In genomic region chr4:38105475-38105874, GRCh38 we compare ENCODE assay signal across 13 cellular contexts.
DNase-seq lines count a peak whose midpoint lies in the region; ATAC-seq, FAIRE-seq and TF ChIP-seq lines count a peak whose summit lies in the region.
"Had no signal": no experiment of that assay in that cellular context is flagged by ENCODE, and none has a peak within 500 bp of the region (broad histone marks: within the 10 kb centered on the region; RNA-seq: fewer than 3 reads in every experiment).

No MANE protein-coding gene starts in this region.

- H3K27me3 ChIP-seq in neural progenitor cell, result peaks cover 7% of the 10 kb centered on the region
- H3K27me3 ChIP-seq: neutrophil, thyroid gland had no signal

- no peak for FAIRE-seq in D721Med (lab: Jason Lieb, UNC)
- FAIRE-seq: islet of Langerhans had no signal

- no peak overlapping the region for H3K9ac ChIP-seq in neural progenitor cell

- no peaks in the 10 kb centered on the region for H3K4me1 Mint-ChIP-seq in activated T-helper 17 cell treated with anti-CD3 and anti-CD28 coated beads, Interleukin-2, amount 50 U/mL, for 72 hours
- peaks cover 23% of the 10 kb centered on the region for H3K4me1 Mint-ChIP-seq in neural progenitor cell

- H3K4me2 ChIP-seq in neural progenitor cell, result no peak overlapping the region

- peak; percentile 87 for ATAC-seq in GM18909 (IDR thresholded peaks at IDR 0.05; ENCODE audit: poor library complexity, unreplicated experiment)
- ATAC-seq in GM21576 (IDR thresholded peaks at IDR 0.05; ENCODE audit: unreplicated experiment), result peak; percentile 93
- ATAC-seq in HG03159 (IDR thresholded peaks at IDR 0.05; ENCODE audit: unreplicated experiment), result peak; percentile 75
- ATAC-seq in activated T-helper 17 cell treated with anti-CD3 and anti-CD28 coated beads, Interleukin-2, amount 50 U/mL, for 72 hours (replicated peaks), result peak; percentile 35

- H4K20me1 ChIP-seq in neural progenitor cell (ENCODE audit: low read depth), result peaks cover 29% of the 10 kb centered on the region

- no peak overlapping the region for H2AFZ ChIP-seq in neural progenitor cell (replicated peaks)

- H3K36me3 Mint-ChIP-seq in activated T-helper 17 cell treated with anti-CD3 and anti-CD28 coated beads, Interleukin-2, amount 50 U/mL, for 72 hours (ENCODE audit: low read depth), result peaks cover 73% of the 10 kb centered on the region
- H3K36me3 Mint-ChIP-seq in neural progenitor cell, result peaks cover 37% of the 10 kb centered on the region

- H3K27me3 Mint-ChIP-seq in activated T-helper 17 cell treated with anti-CD3 and anti-CD28 coated beads, Interleukin-2, amount 50 U/mL, for 72 hours, result no peaks in the 10 kb centered on the region
- peaks cover 15% of the 10 kb centered on the region for H3K27me3 Mint-ChIP-seq in neural progenitor cell (ENCODE audit: insufficient read depth, low read depth)
- H3K27me3 Mint-ChIP-seq: brain had no signal

- peak overlapping the region; percentile 1 for H3K27ac Mint-ChIP-seq in activated T-helper 17 cell treated with anti-CD3 and anti-CD28 coated beads, Interleukin-2, amount 50 U/mL, for 72 hours
- no peak overlapping the region for H3K27ac Mint-ChIP-seq in neural progenitor cell
- H3K27ac Mint-ChIP-seq: brain had no signal

- H3K4me3 ChIP-seq in neural progenitor cell, result no peak overlapping the region
- H3K4me3 ChIP-seq: thyroid gland had no signal

- H3K27ac ChIP-seq in neural progenitor cell, result no peak overlapping the region
- H3K27ac ChIP-seq: neutrophil, thyroid gland had no signal

- TF ChIP-seq CTCF in D721Med (IDR thresholded peaks at IDR 0.05; ENCODE audit: insufficient read depth, missing control alignments) (no peak), neural progenitor cell (IDR thresholded peaks at IDR 0.05) (no peak)

- H3K9me3 ChIP-seq in neural progenitor cell (ENCODE audit: low read depth), result no peaks in the 10 kb centered on the region
- H3K9me3 ChIP-seq: neutrophil, thyroid gland had no signal

- H3F3A ChIP-seq in neural progenitor cell (ENCODE audit: low read depth), result peaks cover 17% of the 10 kb centered on the region

- no peaks in the 10 kb centered on the region for H3K36me3 ChIP-seq in neural progenitor cell

- DNase-seq in activated CD4-positive, alpha-beta T cell treated with anti-CD3 and anti-CD28 coated beads, Interleukin-2, amount 50 U/mL, for 48 hours, result no peak
- no peak for DNase-seq in D721Med (ENCODE audit: insufficient read length, low spot score)
- no peak for DNase-seq in neural progenitor cell (ENCODE audit: low spot score)
- DNase-seq: DND-41, SW 1271, thyroid gland had no signal

- H3K9me3 Mint-ChIP-seq in activated T-helper 17 cell treated with anti-CD3 and anti-CD28 coated beads, Interleukin-2, amount 50 U/mL, for 72 hours, result no peaks in the 10 kb centered on the region
- H3K9me3 Mint-ChIP-seq in neural progenitor cell, result no peaks in the 10 kb centered on the region
- H3K9me3 Mint-ChIP-seq: brain had no signal

- H3K4me1 ChIP-seq in neural progenitor cell, result peaks cover 19% of the 10 kb centered on the region
- H3K4me1 ChIP-seq: thyroid gland had no signal

- no peak overlapping the region for H3K4me3 Mint-ChIP-seq in activated T-helper 17 cell treated with anti-CD3 and anti-CD28 coated beads, Interleukin-2, amount 50 U/mL, for 72 hours
- H3K4me3 Mint-ChIP-seq in neural progenitor cell, result no peak overlapping the region
- H3K4me3 Mint-ChIP-seq: brain had no signal

- no peaks in the 10 kb centered on the region for H3K79me2 ChIP-seq in neural progenitor cell (ENCODE audit: low read depth)

Comparison
In these comparisons a context has a peak if more than half of its experiments do, and no peak if none do; other contexts are left out.
1. ATAC-seq: peak in every context shown above with its lines; median percentile 93 in GM21576; 87 in GM18909; 75 in HG03159; 35 in activated T-helper 17 cell treated with anti-CD3 and anti-CD28 coated beads, Interleukin-2, amount 50 U/mL, for 72 hours.